Comparison of ENCODE assay signal across 16 cellular contexts in genomic region chr3:196117809-196118208, GRCh38. TPM values are rescaled to one million over a fixed set of nuclear protein-coding genes. Genes with fewer than 3 reads are reported as not detected.
DNase-seq lines count a peak whose midpoint lies in the region; ATAC-seq and TF ChIP-seq lines count a peak whose summit lies in the region.
"Had no signal": no experiment of that assay in that cellular context is flagged by ENCODE, and none has a peak within 500 bp of the region (broad histone marks: within the 10 kb centered on the region; RNA-seq: fewer than 3 reads in every experiment).

No MANE protein-coding gene starts in this region.

- peak overlapping the region; percentile 61 for H3K27ac ChIP-seq in CD4-positive, CD25-positive, alpha-beta regulatory T cell (ENCODE audit: insufficient read depth, low read length, poor library complexity, severe bottlenecking)
- H3K27ac ChIP-seq in HL-60 (replicated peaks): peak overlapping the region; percentile 50
- H3K27ac ChIP-seq in OCI-LY7 (ENCODE audit: low read depth, low read length, poor library complexity, severe bottlenecking): no peak overlapping the region
- peak overlapping the region; percentile 27 for H3K27ac ChIP-seq in left ventricle myocardium inferior (replicated peaks)
- H3K27ac ChIP-seq: GM23248, sigmoid colon had no signal

- H3K36me3 Mint-ChIP-seq in CD4-positive, CD25-positive, alpha-beta regulatory T cell: no peaks in the 10 kb centered on the region
- H3K36me3 Mint-ChIP-seq in activated CD4-positive, alpha-beta memory T cell treated with anti-CD3 and anti-CD28 coated beads, Interleukin-2, amount 10 ng/mL, durations not matched to agents 7 days and 5 days (ENCODE audit: low read depth): no peaks in the 10 kb centered on the region

- H3K27me3 Mint-ChIP-seq in CD4-positive, CD25-positive, alpha-beta regulatory T cell: no peaks in the 10 kb centered on the region
- H3K27me3 Mint-ChIP-seq in activated CD4-positive, alpha-beta memory T cell treated with anti-CD3 and anti-CD28 coated beads, Interleukin-2, amount 10 ng/mL, durations not matched to agents 7 days and 5 days: no peaks in the 10 kb centered on the region

- no peaks in the 10 kb centered on the region for H3K27me3 ChIP-seq in CD4-positive, CD25-positive, alpha-beta regulatory T cell (ENCODE audit: control insufficient read depth, insufficient read depth, low read length)
- H3K27me3 ChIP-seq in HL-60 (ENCODE audit: insufficient read depth, poor library complexity, severe bottlenecking) (no peaks in the 10 kb centered on the region), left ventricle myocardium inferior (ENCODE audit: low read depth) (no peaks in the 10 kb centered on the region)
- H3K27me3 ChIP-seq: sigmoid colon had no signal

- peak overlapping the region; percentile 53; the same call in 1 of the 2 replicates for H2AFZ ChIP-seq in OCI-LY7 (ENCODE audit: low read length)
- H2AFZ ChIP-seq: GM23248 had no signal

- no peaks in the 10 kb centered on the region for H4K20me1 ChIP-seq in OCI-LY7 (ENCODE audit: insufficient read depth, low read length)

- DNase-seq in CD4-positive, CD25-positive, alpha-beta regulatory T cell: no peak
- DNase-seq in HL-60 (ENCODE audit: low read depth in 1 of 2, low spot score in 1 of 2): peak in 1 of 2 experiments; percentile 80
- no peak for DNase-seq in OCI-LY7 (ENCODE audit: low spot score)
- DNase-seq in left ventricle myocardium inferior: no peak
- no peak for DNase-seq in activated CD4-positive, alpha-beta memory T cell treated with anti-CD3 and anti-CD28 coated beads, Interleukin-2, amount 10 ng/mL, durations not matched to agents 7 days and 5 days
- DNase-seq: activated CD4-positive, CD25-positive, alpha-beta regulatory T cell treated with anti-CD3 and anti-CD28 coated beads, Interleukin-2, amount 50 U/mL, for 72 hours; activated CD8-positive, alpha-beta memory T cell treated with anti-CD3 and anti-CD28 coated beads, Interleukin-2, amount 50 U/mL, for 48 hours; GM23248; IMR-90; NCI-H1417 treated with DMSO at 0.1 percent for 48 hours; sigmoid colon; stimulated activated CD4-positive, alpha-beta T cell treated with anti-CD3 and anti-CD28 coated beads, Interleukin-2, amount 100 ng/mL, for 48 hours had no signal

- peak overlapping the region in 1 of 4 donors; percentile 21 for H3K4me3 Mint-ChIP-seq in CD4-positive, CD25-positive, alpha-beta regulatory T cell
- no peak overlapping the region for H3K4me3 Mint-ChIP-seq in activated CD4-positive, alpha-beta memory T cell treated with anti-CD3 and anti-CD28 coated beads, Interleukin-2, amount 10 ng/mL, durations not matched to agents 7 days and 5 days
- H3K4me3 Mint-ChIP-seq: T-helper 2 cell treated with Interferon-gamma antibody and Interleukin-4, amounts not matched to agents 5 μg/mL and 100 μg/mL, for 36 hours had no signal

- H3K36me3 ChIP-seq in CD4-positive, CD25-positive, alpha-beta regulatory T cell (ENCODE audit: control insufficient read depth, insufficient read depth, low read length): no peaks in the 10 kb centered on the region
- no peaks in the 10 kb centered on the region for H3K36me3 ChIP-seq in OCI-LY7 (ENCODE audit: insufficient read depth, low read length)
- H3K36me3 ChIP-seq in left ventricle myocardium inferior: no peaks in the 10 kb centered on the region
- H3K36me3 ChIP-seq: sigmoid colon had no signal

- H3K9me2 ChIP-seq in OCI-LY7 (ENCODE audit: insufficient read depth, low read length): no peaks in the 10 kb centered on the region

- H3K9me3 ChIP-seq in CD4-positive, CD25-positive, alpha-beta regulatory T cell (ENCODE audit: control insufficient read depth in 2 of 2, low read length in 2 of 2): no peaks in the 10 kb centered on the region
- H3K9me3 ChIP-seq in OCI-LY7 (ENCODE audit: low read length) (no peaks in the 10 kb centered on the region), left ventricle myocardium inferior (replicated peaks) (no peaks in the 10 kb centered on the region)
- H3K9me3 ChIP-seq: sigmoid colon had no signal

- H3K27ac Mint-ChIP-seq in CD4-positive, CD25-positive, alpha-beta regulatory T cell: peak overlapping the region; percentile 40 to 87 (median 82)
- no peak overlapping the region for H3K27ac Mint-ChIP-seq in activated CD4-positive, alpha-beta memory T cell treated with anti-CD3 and anti-CD28 coated beads, Interleukin-2, amount 10 ng/mL, durations not matched to agents 7 days and 5 days
- H3K27ac Mint-ChIP-seq: T-helper 2 cell treated with Interferon-gamma antibody and Interleukin-4, amounts not matched to agents 5 μg/mL and 100 μg/mL, for 36 hours had no signal

- no peaks in the 10 kb centered on the region for H3K79me2 ChIP-seq in OCI-LY7 (ENCODE audit: insufficient read depth, low read depth, low read length)

- CTCF ChIA-PET in OCI-LY7 (lab: Charles Lee; ENCODE audit: unreplicated experiment): interaction anchor here (1.2 kb wide), 1 partner anchor 45 kb away, joined by 3 read pairs; no protein-coding TSS in a partner anchor
- CTCF ChIA-PET in activated CD4-positive, alpha-beta memory T cell treated with anti-CD3 and anti-CD28 coated beads, Interleukin-2, amount 10 ng/mL, durations not matched to agents 7 days and 5 days (lab: Charles Lee): interaction anchor here (0.7 to 1.5 kb wide), 2 partner anchors 12 to 44 kb away, joined by 4 to 5 read pairs; no protein-coding TSS in a partner anchor

- H3K4me3 ChIP-seq in CD4-positive, CD25-positive, alpha-beta regulatory T cell (ENCODE audit: low read depth, low read length): no peak overlapping the region
- H3K4me3 ChIP-seq in HL-60 (replicated peaks; ENCODE audit: insufficient read depth, low read length): no peak overlapping the region
- no peak overlapping the region for H3K4me3 ChIP-seq in OCI-LY7 (ENCODE audit: low read depth, low read length, poor library complexity, severe bottlenecking)
- no peak overlapping the region for H3K4me3 ChIP-seq in left ventricle myocardium inferior
- H3K4me3 ChIP-seq: GM23248, sigmoid colon had no signal

- no peak overlapping the region for H3K4me2 ChIP-seq in OCI-LY7 (ENCODE audit: low read length)

- TF ChIP-seq CTCF in HL-60 (IDR thresholded peaks at IDR 0.05; ENCODE audit: insufficient read depth, low read length): no peak
- TF ChIP-seq CTCF in OCI-LY7 (conservative IDR thresholded peaks at IDR 0.05; ENCODE audit: low read length): no peak
- no peak for TF ChIP-seq CTCF in left ventricle myocardium inferior (IDR thresholded peaks at IDR 0.05; ENCODE audit: borderline replicate concordance)

- POLR2A ChIA-PET in OCI-LY7 (lab: Charles Lee): interaction anchor here (0.8 to 1.2 kb wide), 4 partner anchors 9 to 69 kb away, joined by 3 to 6 read pairs (median 4); no protein-coding TSS in a partner anchor
- POLR2A ChIA-PET in activated CD4-positive, alpha-beta memory T cell treated with anti-CD3 and anti-CD28 coated beads, Interleukin-2, amount 10 ng/mL, durations not matched to agents 7 days and 5 days (lab: Charles Lee): interaction anchor here (1.2 to 1.6 kb wide), 2 partner anchors 38 to 42 kb away, joined by 3 read pairs; no protein-coding TSS in a partner anchor

- intact Hi-C loops in OCI-LY7 (cut with micrococcal nuclease; ENCODE audit: unreplicated experiment): no loop called here
- intact Hi-C loops in left ventricle myocardium inferior (cut with micrococcal nuclease): no loop called here

- no peak for ATAC-seq in CD4-positive, CD25-positive, alpha-beta regulatory T cell (ENCODE audit: low read depth in 2 of 2)
- no peak for ATAC-seq in HG02642 (IDR thresholded peaks at IDR 0.05; ENCODE audit: poor library complexity, unreplicated experiment)
- ATAC-seq in GM19397 (IDR thresholded peaks at IDR 0.05; ENCODE audit: unreplicated experiment): no peak
- no peak for ATAC-seq in GM21619 (IDR thresholded peaks at IDR 0.05; ENCODE audit: unreplicated experiment)

- H3K9me3 Mint-ChIP-seq in CD4-positive, CD25-positive, alpha-beta regulatory T cell: no peaks in the 10 kb centered on the region
- no peaks in the 10 kb centered on the region for H3K9me3 Mint-ChIP-seq in activated CD4-positive, alpha-beta memory T cell treated with anti-CD3 and anti-CD28 coated beads, Interleukin-2, amount 10 ng/mL, durations not matched to agents 7 days and 5 days
- H3K9me3 Mint-ChIP-seq: T-helper 2 cell treated with Interferon-gamma antibody and Interleukin-4, amounts not matched to agents 5 μg/mL and 100 μg/mL, for 36 hours had no signal

- peaks cover 63% of the 10 kb centered on the region for H3K4me1 ChIP-seq in CD4-positive, CD25-positive, alpha-beta regulatory T cell (ENCODE audit: control insufficient read depth, insufficient read depth, low read length, poor library complexity, severe bottlenecking)
- H3K4me1 ChIP-seq in OCI-LY7 (ENCODE audit: insufficient read depth, low read length, poor library complexity, severe bottlenecking): peaks cover 28% of the 10 kb centered on the region
- peaks cover 13% of the 10 kb centered on the region for H3K4me1 ChIP-seq in left ventricle myocardium inferior
- H3K4me1 ChIP-seq: sigmoid colon had no signal

- no TSS peak for BruUV-seq in OCI-LY7 (replicated peaks; lab: Mats Ljungman, UMichigan)

- peaks cover 10 to 52% (median 33%) of the 10 kb centered on the region in 4 donors for H3K4me1 Mint-ChIP-seq in CD4-positive, CD25-positive, alpha-beta regulatory T cell
- H3K4me1 Mint-ChIP-seq in activated CD4-positive, alpha-beta memory T cell treated with anti-CD3 and anti-CD28 coated beads, Interleukin-2, amount 10 ng/mL, durations not matched to agents 7 days and 5 days: peaks cover 37% of the 10 kb centered on the region

RNA-seq across cellular contexts. Expression of gene TFRC, which starts 35.9 kb away (rescaled TPM):
- 356 TPM for total RNA-seq in CD4-positive, CD25-positive, alpha-beta regulatory T cell
- 10 to 100 TPM; 21.5 to 36.9 (median 28.7) TPM for polyA plus RNA-seq in CD4-positive, CD25-positive, alpha-beta regulatory T cell
- total RNA-seq in OCI-LY7 (2014; rRNA removed; shearing (Covaris generic)): 127 and 129 TPM in 2 replicates
- total RNA-seq in OCI-LY7 (2022): 160 and 236 TPM in 2 replicates
- total RNA-seq in left ventricle myocardium inferior: 76.4 TPM
- 100 to 1,000 TPM; 326 to 330 TPM for total RNA-seq in activated CD4-positive, alpha-beta memory T cell treated with anti-CD3 and anti-CD28 coated beads, Interleukin-2, amount 10 ng/mL, durations not matched to agents 7 days and 5 days
